ENCODE assay signal across 1 cellular context in the genomic region with DNA sequence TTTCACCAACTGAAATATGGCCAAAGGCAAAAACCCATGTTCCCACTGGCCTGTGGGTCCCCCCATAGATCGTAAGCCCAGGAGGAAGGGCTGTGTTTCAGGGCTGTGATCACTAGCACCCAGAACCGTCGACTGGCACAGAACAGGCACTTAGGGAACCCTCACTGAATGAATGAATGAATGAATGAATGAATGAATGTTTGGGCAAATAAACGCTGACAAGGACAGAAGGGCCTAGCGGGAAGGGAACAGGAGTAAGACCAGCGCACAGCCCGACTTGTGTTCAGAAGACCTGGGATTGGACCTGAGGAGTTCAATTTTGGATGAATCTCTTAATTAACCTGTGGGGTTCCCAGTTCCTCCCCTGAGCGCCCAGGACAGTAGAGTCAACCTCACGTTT.
TF ChIP-seq lines count a peak whose summit lies in the region.

No MANE protein-coding gene starts in this region.

TF ChIP-seq in HCT116, 20 proteins besides CTCF, POLR2A, EP300 and RAD21 (continued from another document):
- no peak for TF ChIP-seq ZBTB33 (IDR thresholded peaks at IDR 0.05; ENCODE audit: extremely low read depth, insufficient replicate concordance, low read length)
